ENCODE assay signal across 8 cellular contexts in the genomic region with DNA sequence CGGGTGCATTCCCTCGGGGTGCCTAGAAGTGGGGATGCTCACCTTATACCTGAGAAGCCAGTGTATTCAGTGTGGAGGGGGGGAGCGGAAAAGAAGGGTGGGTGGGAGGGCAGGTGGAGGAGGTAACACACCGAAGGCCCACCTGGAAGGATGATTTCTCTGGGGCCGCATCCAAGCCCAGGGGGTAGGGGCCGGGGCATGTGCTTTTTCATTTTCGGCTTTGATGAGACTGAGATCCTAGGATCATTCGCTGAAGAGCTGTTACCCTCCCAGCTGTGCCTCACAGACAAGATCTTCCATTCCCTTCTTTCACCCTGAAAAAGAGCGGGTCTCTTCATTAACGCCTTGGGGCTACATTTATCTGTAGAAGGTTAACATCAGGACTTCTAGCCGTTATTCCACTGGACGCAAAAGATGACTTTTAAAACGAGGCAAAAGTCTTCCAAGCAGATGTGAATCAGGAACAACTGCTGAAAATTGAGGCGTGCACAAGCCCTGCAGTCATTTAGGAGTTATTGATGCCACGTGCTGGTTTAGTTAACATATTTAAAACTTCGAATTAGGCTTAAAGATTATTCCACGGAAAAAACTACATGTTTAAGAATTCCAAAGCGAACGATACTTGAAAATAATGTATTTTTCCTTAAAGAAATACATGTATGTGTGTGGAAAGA. TPM values are rescaled to one million over a fixed set of nuclear protein-coding genes. Genes with fewer than 3 reads are reported as not detected.
A peak's percentile ranks its signal among the peaks of the same experiment; 100 is the strongest.
DNase-seq lines count a peak whose midpoint lies in the region; ATAC-seq, FAIRE-seq and TF ChIP-seq lines count a peak whose summit lies in the region.

No MANE protein-coding gene starts in this region.

- DNase-seq in A549 (ENCODE audit: low read depth in 1 of 2, low spot score in 1 of 2) (no peak), H9 (no peak), astrocyte of the hippocampus (ENCODE audit: low read depth, low spot score) (peak; percentile 19), mesendoderm (peak; percentile 36), cortex of kidney (lab: John Stamatoyannopoulos, UW) (no peak), DMS79 treated with DMSO at 0.1 percent for 48 hours (lab: John Stamatoyannopoulos, UW) (no peak)
- no peak for DNase-seq in activated CD4-positive, CD25-positive, alpha-beta regulatory T cell (lab: John Stamatoyannopoulos, UW)

- H3K4me1 ChIP-seq in A549 (no peaks in the 10 kb centered on the region), H9 (ENCODE audit: insufficient read depth, low read length) (peaks cover 13% of the 10 kb centered on the region; the same call in 1 of the 2 replicates), mesendoderm (ENCODE audit: control insufficient read depth, low read depth, low read length) (peaks cover 2% of the 10 kb centered on the region)

- no peak overlapping the region for H2BK15ac ChIP-seq in H9 (ENCODE audit: low read depth, low read length)
- no peak overlapping the region for H2BK15ac ChIP-seq in mesendoderm (replicated peaks; ENCODE audit: low read depth)

- H3K56ac ChIP-seq in H9 (ENCODE audit: insufficient read length, low read depth, low read length) (no peak overlapping the region), mesendoderm (ENCODE audit: low read length) (peak overlapping the region; percentile 90)

- peaks cover 2% of the 10 kb centered on the region; the same call in 1 of the 2 replicates for H3K79me2 ChIP-seq in H9 (ENCODE audit: insufficient read depth, low read length)
- no peaks in the 10 kb centered on the region for H3K79me2 ChIP-seq in mesendoderm (ENCODE audit: control insufficient read depth, insufficient read depth, low read length)

- H4K20me1 ChIP-seq in H9 (ENCODE audit: control insufficient read depth, insufficient read depth, insufficient read length) = no peaks in the 10 kb centered on the region

- H3K18ac ChIP-seq in H9 (ENCODE audit: insufficient read length, low read depth, low read length) (no peak overlapping the region), mesendoderm (ENCODE audit: low read length) (no peak overlapping the region)

- no peaks in the 10 kb centered on the region; the same call in 1 of the 2 replicates for H3K27me3 ChIP-seq in H9 (ENCODE audit: insufficient read depth, low read length)
- no peaks in the 10 kb centered on the region for H3K27me3 ChIP-seq in mesendoderm (ENCODE audit: insufficient read depth, low read length, poor library complexity)

- CTCF ChIA-PET in A549 (lab: Yijun Ruan, JAX) = no interaction called here

- no peak overlapping the region for H3K14ac ChIP-seq in H9 (ENCODE audit: insufficient read depth, low read length)

- H4K5ac ChIP-seq in H9 (ENCODE audit: insufficient read length, low read depth, low read length) (no peak overlapping the region), mesendoderm (ENCODE audit: low read length) (no peak overlapping the region)

- POLR2A ChIA-PET in A549 (lab: Yijun Ruan, JAX) = no interaction called here

- TF ChIP-seq EP300 in A549 (IDR thresholded peaks at IDR 0.05) = no peak

- H3K79me1 ChIP-seq in H9 (ENCODE audit: insufficient read depth, low read depth, low read length, poor library complexity, severe bottlenecking) = no peaks in the 10 kb centered on the region
- H3K79me1 ChIP-seq in mesendoderm (ENCODE audit: low read length) = peaks cover 2% of the 10 kb centered on the region

- H3K9me3 ChIP-seq in A549 = no peaks in the 10 kb centered on the region
- no peaks in the 10 kb centered on the region for H3K9me3 ChIP-seq in H9 (ENCODE audit: control insufficient read depth, low read depth, low read length)

- peak overlapping the region; percentile 59 to 80 for H3K4me3 Mint-ChIP-seq in H9

- H2AFZ ChIP-seq in H9 (ENCODE audit: low read length) = no peak overlapping the region

- H2BK20ac ChIP-seq in H9 (ENCODE audit: low read depth, low read length, poor library complexity, severe bottlenecking) = no peak overlapping the region

- FAIRE-seq in A549 (lab: Jason Lieb, UNC) = no peak

- no peak overlapping the region for H4K91ac ChIP-seq in H9 (ENCODE audit: insufficient read length, low read depth, low read length)

- H3K27ac ChIP-seq in A549 (peak overlapping the region in 1 of 2 experiments; percentile 87; a peak in 1 of 6 replicates), H9 (ENCODE audit: insufficient read length, low read depth, low read length) (no peak overlapping the region), mesendoderm (ENCODE audit: low read depth, low read length) (peak overlapping the region; percentile 54)

- 84% methylated on average over 13 of the region's 19 CpGs for WGBS in A549 (ENCODE audit: missing lambda C conversion rate)
- WGBS in H9 (ENCODE audit: extremely low coverage, insufficient read length, low lambda C conversion rate) = no CpG with 5 or more reads among the region's 19 CpGs
- WGBS in mesendoderm (ENCODE audit: extremely low coverage, insufficient coverage, low lambda C conversion rate) = no CpG with 5 or more reads among the region's 19 CpGs

- peaks cover 0 to 3% (median 0%) of the 10 kb centered on the region in 3 experiments; a peak in 1 of 7 replicates for H3K36me3 Mint-ChIP-seq in H9 (ENCODE audit: insufficient read depth in 1 of 3, low read depth in 3 of 3)

- TF ChIP-seq POLR2A in A549 (IDR thresholded peaks at IDR 0.05; ENCODE audit: low read length) = no peak

- H3K4ac ChIP-seq in H9 (ENCODE audit: low read depth, low read length) (no peak overlapping the region), mesendoderm (ENCODE audit: low read depth, low read length) (no peak overlapping the region)

- ATAC-seq in A549 = no peak
- ATAC-seq in GM18502 (IDR thresholded peaks at IDR 0.05; ENCODE audit: poor library complexity, unreplicated experiment) = no peak

- no peak overlapping the region for H3K23ac ChIP-seq in H9 (ENCODE audit: insufficient read length, low read depth, low read length)
- H3K23ac ChIP-seq in mesendoderm (ENCODE audit: low read length) = peak overlapping the region; percentile 59

- H3K9me3 Mint-ChIP-seq in H9 = no peaks in the 10 kb centered on the region

- H3K4me3 ChIP-seq in A549 (peak overlapping the region; percentile 59; the same call in 1 of the 3 replicates), mesendoderm (ENCODE audit: low read length) (no peak overlapping the region)

- H4K8ac ChIP-seq in H9 (replicated peaks; ENCODE audit: insufficient read length, low read depth, low read length) = no peak overlapping the region
- H4K8ac ChIP-seq in mesendoderm (ENCODE audit: low read depth, low read length) = no peak overlapping the region

- H3K9ac ChIP-seq in H9 (ENCODE audit: extremely low read depth, insufficient read length, low read length) (peak overlapping the region; percentile 2), mesendoderm (ENCODE audit: low read length) (peak overlapping the region; percentile 69)

- H3K23me2 ChIP-seq in H9 (ENCODE audit: insufficient read length, low read depth, low read length, poor library complexity, severe bottlenecking) = peaks cover 12% of the 10 kb centered on the region

- peak overlapping the region; percentile 98 for H3K4me2 ChIP-seq in A549
- peak overlapping the region; percentile 73 for H3K4me2 ChIP-seq in H9 (ENCODE audit: insufficient read depth, insufficient read length, low read length)
- H3K4me2 ChIP-seq in mesendoderm (ENCODE audit: low read length) = peak overlapping the region; percentile 75

- H3K27me3 Mint-ChIP-seq in H9 (ENCODE audit: low read depth) = peaks cover 31% of the 10 kb centered on the region

- peaks cover 31 to 33% of the 10 kb centered on the region in 2 experiments for H3K4me1 Mint-ChIP-seq in H9

- TF ChIP-seq RAD21 in A549 (conservative IDR thresholded peaks at IDR 0.05 in 1 of 2, IDR thresholded peaks at IDR 0.05 in 1 of 2) = no peak

- H3K36me3 ChIP-seq in mesendoderm (ENCODE audit: control insufficient read depth, insufficient read depth, low read length) = no peaks in the 10 kb centered on the region

- H3K27ac Mint-ChIP-seq in H9 = no peak overlapping the region

- no peak overlapping the region for H2BK5ac ChIP-seq in H9 (ENCODE audit: insufficient read length, low read length)
- no peak overlapping the region for H2BK5ac ChIP-seq in mesendoderm (ENCODE audit: low read length)

- H3T11ph ChIP-seq in H9 (ENCODE audit: low read length) = no peak overlapping the region

- TF ChIP-seq CTCF in A549 (IDR thresholded peaks at IDR 0.05) (no peak), H9 (conservative IDR thresholded peaks at IDR 0.05) (no peak)

- H2AK5ac ChIP-seq in H9 (ENCODE audit: insufficient read length, low read length) (no peak overlapping the region), mesendoderm (ENCODE audit: low read length) (no peak overlapping the region)

- H2BK120ac ChIP-seq in H9 (ENCODE audit: low read depth, low read length, poor library complexity, severe bottlenecking) = no peak overlapping the region
- peak overlapping the region; percentile 15 for H2BK120ac ChIP-seq in mesendoderm (ENCODE audit: low read depth, low read length)

- no peak overlapping the region for H2BK12ac ChIP-seq in H9 (ENCODE audit: insufficient read length, low read depth, low read length)

TF ChIP-seq in A549, 52 proteins besides CTCF, POLR2A, EP300 and RAD21:
- TF ChIP-seq MAFK (IDR thresholded peaks at IDR 0.05; ENCODE audit: partially characterized antibody) = no peak
- no peak for TF ChIP-seq NR3C1 (IDR thresholded peaks at IDR 0.05)
- TF ChIP-seq, protein P1, sequence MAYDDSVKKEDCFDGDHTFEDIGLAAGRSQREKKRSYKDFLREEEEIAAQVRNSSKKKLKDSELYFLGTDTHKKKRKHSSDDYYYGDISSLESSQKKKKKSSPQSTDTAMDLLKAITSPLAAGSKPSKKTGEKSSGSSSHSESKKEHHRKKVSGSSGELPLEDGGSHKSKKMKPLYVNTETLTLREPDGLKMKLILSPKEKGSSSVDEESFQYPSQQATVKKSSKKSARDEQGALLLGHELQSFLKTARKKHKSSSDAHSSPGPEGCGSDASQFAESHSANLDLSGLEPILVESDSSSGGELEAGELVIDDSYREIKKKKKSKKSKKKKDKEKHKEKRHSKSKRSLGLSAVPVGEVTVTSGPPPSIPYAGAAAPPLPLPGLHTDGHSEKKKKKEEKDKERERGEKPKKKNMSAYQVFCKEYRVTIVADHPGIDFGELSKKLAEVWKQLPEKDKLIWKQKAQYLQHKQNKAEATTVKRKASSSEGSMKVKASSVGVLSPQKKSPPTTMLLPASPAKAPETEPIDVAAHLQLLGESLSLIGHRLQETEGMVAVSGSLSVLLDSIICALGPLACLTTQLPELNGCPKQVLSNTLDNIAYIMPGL (CRISPR knock-in tag; IDR thresholded peaks at IDR 0.05; ENCODE audit: borderline replicate concordance) = no peak
- TF ChIP-seq POLR2AphosphoS2 (conservative IDR thresholded peaks at IDR 0.05; ENCODE audit: low read length) = no peak
- no peak for TF ChIP-seq CBX2 (IDR thresholded peaks at IDR 0.05; ENCODE audit: borderline replicate concordance, low read depth)

RNA-seq across cellular contexts. Expression of a gene that starts 1.1 kb away (rescaled TPM):
- polyA plus RNA-seq in A549 (2011; rRNA removed) (33.2 and 50.2 TPM in 2 replicates), A549 (2017; fragmentation: RNase III; extraction: RNeasy Plus Mini Kit Qiagen cat#74134 plus additional on column Dnase treatment) (23.3 to 24.0 TPM (median 23.4 TPM) in 3 replicates)
- polyA plus RNA-seq in A549 (2012; cell fraction: cytosol; rRNA removed) = 3.4 and 3.5 TPM in 2 replicates
- polyA plus RNA-seq in A549 (2012; cell fraction: nucleus; rRNA removed) = 33.2 and 54.1 TPM in 2 replicates
- polyA minus RNA-seq in A549 (2011; rRNA and poly(A)+ RNA removed) = 32.6 and 35.4 TPM in 2 replicates
- total RNA-seq in H9 (2021) = 18.7 and 20.4 TPM in 2 replicates
- 18.4 TPM for polyA plus RNA-seq in mesendoderm (2013, experiment 1 of 2)
- 19.0 TPM for polyA plus RNA-seq in mesendoderm (2013, experiment 2 of 2)

Comparison
In these comparisons a context has a peak if more than half of its experiments do, and no peak if none do; other contexts are left out.
1. DNase-seq: peak in astrocyte of the hippocampus (single experiment) and mesendoderm (single experiment); none in A549 (0 of 2), H9 (single experiment), cortex of kidney (single experiment), DMS79 treated with DMSO at 0.1 percent for 48 hours (single experiment) and activated CD4-positive, CD25-positive, alpha-beta regulatory T cell (0 of 4).
2. Peak in every context shown above with its lines, with median percentiles within 50 percentile points of each other: H3K4me2 ChIP-seq.